1 cellular context compared by ENCODE assay signal in the genomic region with DNA sequence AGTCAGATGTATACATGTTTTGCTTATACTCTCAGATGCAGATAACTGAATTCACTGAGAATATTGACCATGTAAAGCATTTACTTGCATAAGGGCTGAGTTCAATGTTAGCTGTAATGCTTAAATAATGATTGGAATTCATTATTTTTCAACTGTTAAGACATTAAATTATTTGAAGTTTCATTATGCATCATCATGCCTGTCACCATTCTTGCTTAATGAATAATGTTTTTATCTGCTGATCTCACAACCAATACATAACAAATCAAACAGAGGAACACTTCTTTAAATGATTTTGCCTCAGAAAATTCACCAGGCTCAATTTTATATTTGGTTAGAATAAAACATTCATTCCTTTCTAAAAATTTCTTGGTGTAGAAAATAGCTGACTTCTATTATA.
TF ChIP-seq lines count a peak whose summit lies in the region.

No MANE protein-coding gene starts in this region.

TF ChIP-seq in SK-N-SH, 30 proteins besides CTCF, POLR2A, EP300 and RAD21 (continued from another document):
- no peak for TF ChIP-seq FOSL2 (IDR thresholded peaks at IDR 0.05; ENCODE audit: borderline replicate concordance, low read depth)
- no peak for TF ChIP-seq NFIC (IDR thresholded peaks at IDR 0.05; ENCODE audit: borderline replicate concordance)
- no peak for TF ChIP-seq SMC3 (IDR thresholded peaks at IDR 0.05; ENCODE audit: low read depth, low read length)
- TF ChIP-seq, protein P1, sequence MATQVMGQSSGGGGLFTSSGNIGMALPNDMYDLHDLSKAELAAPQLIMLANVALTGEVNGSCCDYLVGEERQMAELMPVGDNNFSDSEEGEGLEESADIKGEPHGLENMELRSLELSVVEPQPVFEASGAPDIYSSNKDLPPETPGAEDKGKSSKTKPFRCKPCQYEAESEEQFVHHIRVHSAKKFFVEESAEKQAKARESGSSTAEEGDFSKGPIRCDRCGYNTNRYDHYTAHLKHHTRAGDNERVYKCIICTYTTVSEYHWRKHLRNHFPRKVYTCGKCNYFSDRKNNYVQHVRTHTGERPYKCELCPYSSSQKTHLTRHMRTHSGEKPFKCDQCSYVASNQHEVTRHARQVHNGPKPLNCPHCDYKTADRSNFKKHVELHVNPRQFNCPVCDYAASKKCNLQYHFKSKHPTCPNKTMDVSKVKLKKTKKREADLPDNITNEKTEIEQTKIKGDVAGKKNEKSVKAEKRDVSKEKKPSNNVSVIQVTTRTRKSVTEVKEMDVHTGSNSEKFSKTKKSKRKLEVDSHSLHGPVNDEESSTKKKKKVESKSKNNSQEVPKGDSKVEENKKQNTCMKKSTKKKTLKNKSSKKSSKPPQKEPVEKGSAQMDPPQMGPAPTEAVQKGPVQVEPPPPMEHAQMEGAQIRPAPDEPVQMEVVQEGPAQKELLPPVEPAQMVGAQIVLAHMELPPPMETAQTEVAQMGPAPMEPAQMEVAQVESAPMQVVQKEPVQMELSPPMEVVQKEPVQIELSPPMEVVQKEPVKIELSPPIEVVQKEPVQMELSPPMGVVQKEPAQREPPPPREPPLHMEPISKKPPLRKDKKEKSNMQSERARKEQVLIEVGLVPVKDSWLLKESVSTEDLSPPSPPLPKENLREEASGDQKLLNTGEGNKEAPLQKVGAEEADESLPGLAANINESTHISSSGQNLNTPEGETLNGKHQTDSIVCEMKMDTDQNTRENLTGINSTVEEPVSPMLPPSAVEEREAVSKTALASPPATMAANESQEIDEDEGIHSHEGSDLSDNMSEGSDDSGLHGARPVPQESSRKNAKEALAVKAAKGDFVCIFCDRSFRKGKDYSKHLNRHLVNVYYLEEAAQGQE (IDR thresholded peaks at IDR 0.05; ENCODE audit: low read depth, low read length): no peak
- no peak for TF ChIP-seq SIN3A (IDR thresholded peaks at IDR 0.05; ENCODE audit: borderline replicate concordance, low read depth, low read length)
- TF ChIP-seq, protein P2, sequence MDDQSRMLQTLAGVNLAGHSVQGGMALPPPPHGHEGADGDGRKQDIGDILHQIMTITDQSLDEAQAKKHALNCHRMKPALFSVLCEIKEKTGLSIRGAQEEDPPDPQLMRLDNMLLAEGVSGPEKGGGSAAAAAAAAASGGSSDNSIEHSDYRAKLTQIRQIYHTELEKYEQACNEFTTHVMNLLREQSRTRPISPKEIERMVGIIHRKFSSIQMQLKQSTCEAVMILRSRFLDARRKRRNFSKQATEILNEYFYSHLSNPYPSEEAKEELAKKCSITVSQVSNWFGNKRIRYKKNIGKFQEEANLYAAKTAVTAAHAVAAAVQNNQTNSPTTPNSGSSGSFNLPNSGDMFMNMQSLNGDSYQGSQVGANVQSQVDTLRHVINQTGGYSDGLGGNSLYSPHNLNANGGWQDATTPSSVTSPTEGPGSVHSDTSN (IDR thresholded peaks at IDR 0.05): no peak
TF ChIP-seq in SK-N-SH: peak in this region for 0.
